In genomic region chr6:27605401-27606342, GRCh38 we compare ENCODE assay signal across 1 cellular context.
TF ChIP-seq lines count a peak whose summit lies in the region.

No MANE protein-coding gene starts in this region.

TF ChIP-seq in K562, 482 proteins besides CTCF, POLR2A, EP300 and RAD21 (continued from another document and continues in another):
- TF ChIP-seq TEAD2 (tag; IDR thresholded peaks at IDR 0.05) = 0 out of 2 replicates have a peak, but pooled peaks have one; percentile 49
- TF ChIP-seq, protein P1, sequence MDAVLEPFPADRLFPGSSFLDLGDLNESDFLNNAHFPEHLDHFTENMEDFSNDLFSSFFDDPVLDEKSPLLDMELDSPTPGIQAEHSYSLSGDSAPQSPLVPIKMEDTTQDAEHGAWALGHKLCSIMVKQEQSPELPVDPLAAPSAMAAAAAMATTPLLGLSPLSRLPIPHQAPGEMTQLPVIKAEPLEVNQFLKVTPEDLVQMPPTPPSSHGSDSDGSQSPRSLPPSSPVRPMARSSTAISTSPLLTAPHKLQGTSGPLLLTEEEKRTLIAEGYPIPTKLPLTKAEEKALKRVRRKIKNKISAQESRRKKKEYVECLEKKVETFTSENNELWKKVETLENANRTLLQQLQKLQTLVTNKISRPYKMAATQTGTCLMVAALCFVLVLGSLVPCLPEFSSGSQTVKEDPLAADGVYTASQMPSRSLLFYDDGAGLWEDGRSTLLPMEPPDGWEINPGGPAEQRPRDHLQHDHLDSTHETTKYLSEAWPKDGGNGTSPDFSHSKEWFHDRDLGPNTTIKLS (IDR thresholded peaks at IDR 0.05; ENCODE audit: borderline replicate concordance, low read depth) = peak; percentile 68
- TF ChIP-seq CHCHD3 (CRISPR knock-in tag; IDR thresholded peaks at IDR 0.05) = 0 out of 2 replicates have a peak, but pooled peaks have one; percentile 31
- peak in 2 of 3 experiments; percentile 44 to 50 for TF ChIP-seq YY1 (IDR thresholded peaks at IDR 0.05; ENCODE audit: borderline replicate concordance in 1 of 3, control insufficient read depth in 1 of 3, extremely low read depth in 1 of 3, insufficient read depth in 3 of 3, insufficient read length in 1 of 3, insufficient replicate concordance in 2 of 3, low read depth in 1 of 3, low read length in 2 of 3)
- no peak for TF ChIP-seq FOXA3 (CRISPR knock-in tag; conservative IDR thresholded peaks at IDR 0.05 in 1 of 2, IDR thresholded peaks at IDR 0.05 in 1 of 2)
- TF ChIP-seq, protein P2, sequence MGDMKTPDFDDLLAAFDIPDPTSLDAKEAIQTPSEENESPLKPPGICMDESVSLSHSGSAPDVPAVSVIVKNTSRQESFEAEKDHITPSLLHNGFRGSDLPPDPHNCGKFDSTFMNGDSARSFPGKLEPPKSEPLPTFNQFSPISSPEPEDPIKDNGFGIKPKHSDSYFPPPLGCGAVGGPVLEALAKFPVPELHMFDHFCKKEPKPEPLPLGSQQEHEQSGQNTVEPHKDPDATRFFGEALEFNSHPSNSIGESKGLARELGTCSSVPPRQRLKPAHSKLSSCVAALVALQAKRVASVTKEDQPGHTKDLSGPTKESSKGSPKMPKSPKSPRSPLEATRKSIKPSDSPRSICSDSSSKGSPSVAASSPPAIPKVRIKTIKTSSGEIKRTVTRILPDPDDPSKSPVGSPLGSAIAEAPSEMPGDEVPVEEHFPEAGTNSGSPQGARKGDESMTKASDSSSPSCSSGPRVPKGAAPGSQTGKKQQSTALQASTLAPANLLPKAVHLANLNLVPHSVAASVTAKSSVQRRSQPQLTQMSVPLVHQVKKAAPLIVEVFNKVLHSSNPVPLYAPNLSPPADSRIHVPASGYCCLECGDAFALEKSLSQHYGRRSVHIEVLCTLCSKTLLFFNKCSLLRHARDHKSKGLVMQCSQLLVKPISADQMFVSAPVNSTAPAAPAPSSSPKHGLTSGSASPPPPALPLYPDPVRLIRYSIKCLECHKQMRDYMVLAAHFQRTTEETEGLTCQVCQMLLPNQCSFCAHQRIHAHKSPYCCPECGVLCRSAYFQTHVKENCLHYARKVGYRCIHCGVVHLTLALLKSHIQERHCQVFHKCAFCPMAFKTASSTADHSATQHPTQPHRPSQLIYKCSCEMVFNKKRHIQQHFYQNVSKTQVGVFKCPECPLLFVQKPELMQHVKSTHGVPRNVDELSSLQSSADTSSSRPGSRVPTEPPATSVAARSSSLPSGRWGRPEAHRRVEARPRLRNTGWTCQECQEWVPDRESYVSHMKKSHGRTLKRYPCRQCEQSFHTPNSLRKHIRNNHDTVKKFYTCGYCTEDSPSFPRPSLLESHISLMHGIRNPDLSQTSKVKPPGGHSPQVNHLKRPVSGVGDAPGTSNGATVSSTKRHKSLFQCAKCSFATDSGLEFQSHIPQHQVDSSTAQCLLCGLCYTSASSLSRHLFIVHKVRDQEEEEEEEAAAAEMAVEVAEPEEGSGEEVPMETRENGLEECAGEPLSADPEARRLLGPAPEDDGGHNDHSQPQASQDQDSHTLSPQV (IDR thresholded peaks at IDR 0.05) = peak; percentile 91
- TF ChIP-seq, protein P3, sequence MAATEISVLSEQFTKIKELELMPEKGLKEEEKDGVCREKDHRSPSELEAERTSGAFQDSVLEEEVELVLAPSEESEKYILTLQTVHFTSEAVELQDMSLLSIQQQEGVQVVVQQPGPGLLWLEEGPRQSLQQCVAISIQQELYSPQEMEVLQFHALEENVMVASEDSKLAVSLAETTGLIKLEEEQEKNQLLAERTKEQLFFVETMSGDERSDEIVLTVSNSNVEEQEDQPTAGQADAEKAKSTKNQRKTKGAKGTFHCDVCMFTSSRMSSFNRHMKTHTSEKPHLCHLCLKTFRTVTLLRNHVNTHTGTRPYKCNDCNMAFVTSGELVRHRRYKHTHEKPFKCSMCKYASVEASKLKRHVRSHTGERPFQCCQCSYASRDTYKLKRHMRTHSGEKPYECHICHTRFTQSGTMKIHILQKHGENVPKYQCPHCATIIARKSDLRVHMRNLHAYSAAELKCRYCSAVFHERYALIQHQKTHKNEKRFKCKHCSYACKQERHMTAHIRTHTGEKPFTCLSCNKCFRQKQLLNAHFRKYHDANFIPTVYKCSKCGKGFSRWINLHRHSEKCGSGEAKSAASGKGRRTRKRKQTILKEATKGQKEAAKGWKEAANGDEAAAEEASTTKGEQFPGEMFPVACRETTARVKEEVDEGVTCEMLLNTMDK (IDR thresholded peaks at IDR 0.05; ENCODE audit: borderline replicate concordance, insufficient read depth, low read depth, low read length, poor library complexity, severe bottlenecking) = no peak
- peak; percentile 46 for TF ChIP-seq EGR1 (conservative IDR thresholded peaks at IDR 0.05)
- no peak for TF ChIP-seq NR2C2 (CRISPR knock-in tag; IDR thresholded peaks at IDR 0.05)
- 0 out of 2 replicates have a peak, but pooled peaks have one; percentile 24 for TF ChIP-seq NR2C2 (tag; IDR thresholded peaks at IDR 0.05)
- TF ChIP-seq CXXC5 (CRISPR knock-in tag; IDR thresholded peaks at IDR 0.05) = peak; percentile 67
- peak; percentile 54; the same call in 1 of the 2 replicates for TF ChIP-seq ZNF274 (IDR thresholded peaks at IDR 0.05; ENCODE audit: borderline replicate concordance, low read depth, low read length)
- 0 out of 2 replicates have a peak, but pooled peaks have one; percentile 73 for TF ChIP-seq CHAMP1 (IDR thresholded peaks at IDR 0.05)
- TF ChIP-seq CTBP1 (IDR thresholded peaks at IDR 0.05; ENCODE audit: borderline replicate concordance) = peak; percentile 85
- TF ChIP-seq, protein P4, sequence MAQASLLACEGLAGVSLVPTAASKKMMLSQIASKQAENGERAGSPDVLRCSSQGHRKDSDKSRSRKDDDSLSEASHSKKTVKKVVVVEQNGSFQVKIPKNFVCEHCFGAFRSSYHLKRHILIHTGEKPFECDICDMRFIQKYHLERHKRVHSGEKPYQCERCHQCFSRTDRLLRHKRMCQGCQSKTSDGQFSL (CRISPR knock-in tag; IDR thresholded peaks at IDR 0.05) = no peak
- TF ChIP-seq, protein P4 (tag; IDR thresholded peaks at IDR 0.05) = no peak
- peak; percentile 35; the same call in 1 of the 2 replicates for TF ChIP-seq PHF21A (IDR thresholded peaks at IDR 0.05; ENCODE audit: borderline replicate concordance, low read depth)
- TF ChIP-seq NFIC (IDR thresholded peaks at IDR 0.05) = peak; percentile 88
- TF ChIP-seq ZNF644 (tag; IDR thresholded peaks at IDR 0.05; ENCODE audit: low read depth) = no peak
- TF ChIP-seq DIDO1 (tag; IDR thresholded peaks at IDR 0.05; ENCODE audit: low read depth) = 0 out of 2 replicates have a peak, but pooled peaks have one; percentile 34
- TF ChIP-seq RNF2 (IDR thresholded peaks at IDR 0.05) = peak; percentile 71; the same call in 1 of the 2 replicates
- TF ChIP-seq, protein P5, sequence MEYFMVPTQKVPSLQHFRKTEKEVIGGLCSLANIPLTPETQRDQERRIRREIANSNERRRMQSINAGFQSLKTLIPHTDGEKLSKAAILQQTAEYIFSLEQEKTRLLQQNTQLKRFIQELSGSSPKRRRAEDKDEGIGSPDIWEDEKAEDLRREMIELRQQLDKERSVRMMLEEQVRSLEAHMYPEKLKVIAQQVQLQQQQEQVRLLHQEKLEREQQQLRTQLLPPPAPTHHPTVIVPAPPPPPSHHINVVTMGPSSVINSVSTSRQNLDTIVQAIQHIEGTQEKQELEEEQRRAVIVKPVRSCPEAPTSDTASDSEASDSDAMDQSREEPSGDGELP (CRISPR knock-in tag; IDR thresholded peaks at IDR 0.05; ENCODE audit: borderline replicate concordance) = peak; percentile 31; the same call in 1 of the 2 replicates
- TF ChIP-seq BDP1 (IDR thresholded peaks at IDR 0.05; ENCODE audit: insufficient read depth, insufficient read length) = peak; percentile 94
- TF ChIP-seq AFF1 (IDR thresholded peaks at IDR 0.05; ENCODE audit: low read depth in 1 of 2, partially characterized antibody in 2 of 2) = peak in 1 of 2 experiments; percentile 80
- TF ChIP-seq SMARCA5 (IDR thresholded peaks at IDR 0.05) = peak; percentile 78
- peak; percentile 85 for TF ChIP-seq NUFIP1 (IDR thresholded peaks at IDR 0.05; ENCODE audit: partially characterized antibody)
- TF ChIP-seq STAT5A (IDR thresholded peaks at IDR 0.05; ENCODE audit: borderline replicate concordance, low read length) = peak; percentile 22; the same call in 1 of the 2 replicates
- TF ChIP-seq, protein P6, sequence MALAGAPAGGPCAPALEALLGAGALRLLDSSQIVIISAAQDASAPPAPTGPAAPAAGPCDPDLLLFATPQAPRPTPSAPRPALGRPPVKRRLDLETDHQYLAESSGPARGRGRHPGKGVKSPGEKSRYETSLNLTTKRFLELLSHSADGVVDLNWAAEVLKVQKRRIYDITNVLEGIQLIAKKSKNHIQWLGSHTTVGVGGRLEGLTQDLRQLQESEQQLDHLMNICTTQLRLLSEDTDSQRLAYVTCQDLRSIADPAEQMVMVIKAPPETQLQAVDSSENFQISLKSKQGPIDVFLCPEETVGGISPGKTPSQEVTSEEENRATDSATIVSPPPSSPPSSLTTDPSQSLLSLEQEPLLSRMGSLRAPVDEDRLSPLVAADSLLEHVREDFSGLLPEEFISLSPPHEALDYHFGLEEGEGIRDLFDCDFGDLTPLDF (CRISPR knock-in tag; IDR thresholded peaks at IDR 0.05) = peak; percentile 53
- peak; percentile 88 for TF ChIP-seq NBN (IDR thresholded peaks at IDR 0.05; ENCODE audit: low read depth)
- peak in 1 of 2 experiments; percentile 58; a peak in 1 of 4 replicates for TF ChIP-seq TRIM24 (IDR thresholded peaks at IDR 0.05)
- TF ChIP-seq MTA2 (IDR thresholded peaks at IDR 0.05; ENCODE audit: low read depth) = peak; percentile 46
- TF ChIP-seq TOE1 (IDR thresholded peaks at IDR 0.05; ENCODE audit: borderline replicate concordance) = peak; percentile 56; the same call in 1 of the 2 replicates
- TF ChIP-seq TOE1 (CRISPR knock-in tag; IDR thresholded peaks at IDR 0.05; ENCODE audit: borderline replicate concordance, low read depth) = 0 out of 2 replicates have a peak, but pooled peaks have one; percentile 30
- peak; percentile 100 for TF ChIP-seq POLR2H (tag; IDR thresholded peaks at IDR 0.05; ENCODE audit: low read depth)
- TF ChIP-seq HCFC1 (IDR thresholded peaks at IDR 0.05; ENCODE audit: low read depth, low read length) = peak; percentile 20; the same call in 1 of the 2 replicates
- TF ChIP-seq, protein P7, sequence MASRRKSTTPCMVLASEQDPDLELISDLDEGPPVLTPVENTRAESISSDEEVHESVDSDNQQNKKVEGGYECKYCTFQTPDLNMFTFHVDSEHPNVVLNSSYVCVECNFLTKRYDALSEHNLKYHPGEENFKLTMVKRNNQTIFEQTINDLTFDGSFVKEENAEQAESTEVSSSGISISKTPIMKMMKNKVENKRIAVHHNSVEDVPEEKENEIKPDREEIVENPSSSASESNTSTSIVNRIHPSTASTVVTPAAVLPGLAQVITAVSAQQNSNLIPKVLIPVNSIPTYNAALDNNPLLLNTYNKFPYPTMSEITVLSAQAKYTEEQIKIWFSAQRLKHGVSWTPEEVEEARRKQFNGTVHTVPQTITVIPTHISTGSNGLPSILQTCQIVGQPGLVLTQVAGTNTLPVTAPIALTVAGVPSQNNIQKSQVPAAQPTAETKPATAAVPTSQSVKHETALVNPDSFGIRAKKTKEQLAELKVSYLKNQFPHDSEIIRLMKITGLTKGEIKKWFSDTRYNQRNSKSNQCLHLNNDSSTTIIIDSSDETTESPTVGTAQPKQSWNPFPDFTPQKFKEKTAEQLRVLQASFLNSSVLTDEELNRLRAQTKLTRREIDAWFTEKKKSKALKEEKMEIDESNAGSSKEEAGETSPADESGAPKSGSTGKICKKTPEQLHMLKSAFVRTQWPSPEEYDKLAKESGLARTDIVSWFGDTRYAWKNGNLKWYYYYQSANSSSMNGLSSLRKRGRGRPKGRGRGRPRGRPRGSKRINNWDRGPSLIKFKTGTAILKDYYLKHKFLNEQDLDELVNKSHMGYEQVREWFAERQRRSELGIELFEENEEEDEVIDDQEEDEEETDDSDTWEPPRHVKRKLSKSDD (conservative IDR thresholded peaks at IDR 0.05; ENCODE audit: low read length) = 0 out of 2 replicates have a peak, but pooled peaks have one; percentile 35
